8 cellular contexts compared by ENCODE assay signal in the genomic region with DNA sequence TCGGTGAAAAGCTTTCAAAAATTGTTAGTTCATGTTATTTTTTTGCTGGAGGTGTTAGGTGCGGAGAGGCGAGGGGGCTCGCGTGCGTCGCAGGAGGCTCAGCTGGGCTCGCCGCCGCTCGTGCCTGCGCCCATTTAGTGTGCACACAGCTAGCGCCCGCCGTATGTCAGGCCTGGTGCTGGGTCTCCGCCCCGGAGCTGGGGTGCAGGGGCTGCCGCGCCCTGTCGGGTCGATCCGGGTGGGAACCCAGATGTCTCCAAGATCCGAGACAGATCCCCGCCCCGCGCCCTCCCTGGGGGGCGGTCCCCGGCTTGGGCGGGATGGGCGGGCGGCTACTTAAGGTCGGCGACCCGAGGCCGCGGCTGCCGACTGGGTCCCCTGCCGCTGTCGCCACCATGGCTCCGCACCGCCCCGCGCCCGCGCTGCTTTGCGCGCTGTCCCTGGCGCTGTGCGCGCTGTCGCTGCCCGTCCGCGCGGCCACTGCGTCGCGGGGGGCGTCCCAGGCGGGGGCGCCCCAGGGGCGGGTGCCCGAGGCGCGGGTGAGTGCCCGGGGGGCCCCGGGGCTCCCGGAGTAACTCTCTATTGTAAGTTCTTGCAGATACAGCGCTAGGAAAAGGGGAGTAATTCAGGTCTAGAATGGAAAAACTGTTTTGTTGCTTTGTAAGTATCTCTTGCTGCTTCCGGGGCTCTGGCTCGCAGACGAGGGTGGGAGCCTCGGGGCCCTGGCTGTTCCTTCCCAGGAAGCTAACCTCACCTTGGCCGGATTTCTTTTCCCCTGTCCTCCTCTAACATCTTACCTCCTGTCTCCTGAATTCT. TPM values are rescaled to one million over a fixed set of nuclear protein-coding genes. Genes with fewer than 3 reads are reported as not detected.
DNase-seq lines count a peak whose midpoint lies in the region; ATAC-seq and TF ChIP-seq lines count a peak whose summit lies in the region.

No MANE protein-coding gene starts in this region.

- peak overlapping the region; percentile 74 for H3K4me3 Mint-ChIP-seq in activated CD4-positive, alpha-beta T cell treated with anti-CD3 and anti-CD28 coated beads, Interleukin-2, amount 10 ng/mL, durations not matched to agents 24 days and 14 days

- no peaks in the 10 kb centered on the region for H3K9me2 ChIP-seq in PC-9 (ENCODE audit: insufficient read depth)

- BruUV-seq in PC-9 (replicated peaks; lab: Mats Ljungman, UMichigan): no TSS peak

- H3K4me1 ChIP-seq in PC-9 (replicated peaks; ENCODE audit: insufficient read depth): peaks cover 21% of the 10 kb centered on the region

- peaks cover 13% of the 10 kb centered on the region for H3K4me1 Mint-ChIP-seq in activated CD4-positive, alpha-beta T cell treated with anti-CD3 and anti-CD28 coated beads, Interleukin-2, amount 10 ng/mL, durations not matched to agents 24 days and 14 days

- no peaks in the 10 kb centered on the region for H3K79me2 ChIP-seq in PC-9 (ENCODE audit: low read depth)

- no peaks in the 10 kb centered on the region for H3K36me3 Mint-ChIP-seq in activated CD4-positive, alpha-beta T cell treated with anti-CD3 and anti-CD28 coated beads, Interleukin-2, amount 10 ng/mL, durations not matched to agents 24 days and 14 days (ENCODE audit: low read depth)

- no peaks in the 10 kb centered on the region for H3K27me3 ChIP-seq in PC-9 (ENCODE audit: insufficient read depth, low read depth)

- DNase-seq in activated CD4-positive, alpha-beta T cell treated with anti-CD3 and anti-CD28 coated beads, Interleukin-2, amount 10 ng/mL, durations not matched to agents 24 days and 14 days: peak; percentile 71
- DNase-seq in activated CD4-positive, alpha-beta T cell treated with anti-CD3 and anti-CD28 coated beads, Interleukin-2, amount 50 U/mL, for 1 hour: no peak
- DNase-seq in PC-9: peak in 1 of 2 experiments; percentile 62
- DNase-seq in left colon: peak; percentile 58 to 61
- peak; percentile 3 for DNase-seq in stimulated activated CD8-positive, alpha-beta memory T cell treated with anti-CD3 and anti-CD28 coated beads, Interleukin-12 subunit alpha, Interleukin-12 subunit beta, amount 100 ng/mL, for 24 hours (ENCODE audit: extremely low read depth)
- DNase-seq in NCI-H2196 treated with DMSO at 0.1 percent for 48 hours (lab: John Stamatoyannopoulos, UW; ENCODE audit: unreplicated experiment): no peak
- no peak for DNase-seq in UCSD-AML1 (lab: John Stamatoyannopoulos, UW; ENCODE audit: unreplicated experiment)

- CTCF ChIA-PET in PC-9 (lab: Charles Lee): no interaction called here

- H3K27ac Mint-ChIP-seq in activated CD4-positive, alpha-beta T cell treated with anti-CD3 and anti-CD28 coated beads, Interleukin-2, amount 10 ng/mL, durations not matched to agents 24 days and 14 days: no peak overlapping the region

- H4K20me1 ChIP-seq in PC-9 (ENCODE audit: insufficient read depth): no peaks in the 10 kb centered on the region

- H3K9me3 ChIP-seq in PC-9 (ENCODE audit: insufficient read depth, low read depth): no peaks in the 10 kb centered on the region

- peak overlapping the region; percentile 59 for H3K4me3 ChIP-seq in PC-9

- no peaks in the 10 kb centered on the region for H3K36me3 ChIP-seq in PC-9 (ENCODE audit: low read depth)

- H2AFZ ChIP-seq in PC-9: peak overlapping the region; percentile 80

- TF ChIP-seq CTCF in PC-9 (conservative IDR thresholded peaks at IDR 0.05): no peak

- H3K4me2 ChIP-seq in PC-9: peak overlapping the region; percentile 87

- POLR2A ChIA-PET in PC-9 (lab: Charles Lee; ENCODE audit: unreplicated experiment): no interaction called here

- H3K27ac ChIP-seq in PC-9 (no peak overlapping the region), cingulate gyrus (ENCODE audit: low read depth, low read length) (peak overlapping the region; percentile 98)

- ATAC-seq in left colon: peak; percentile 66

- peaks cover 7% of the 10 kb centered on the region for H3F3A ChIP-seq in PC-9 (ENCODE audit: insufficient read depth, low read depth)

- intact Hi-C loops in activated CD4-positive, alpha-beta T cell treated with anti-CD3 and anti-CD28 coated beads, Interleukin-2, amount 10 ng/mL, durations not matched to agents 24 days and 14 days (cut with micrococcal nuclease): no loop called here
- intact Hi-C loops in PC-9 (cut with micrococcal nuclease; ENCODE audit: unreplicated experiment): no loop called here
- intact Hi-C loops in left colon (cut with DNase I, micrococcal nuclease): no loop called here

- H3K9me3 Mint-ChIP-seq in activated CD4-positive, alpha-beta T cell treated with anti-CD3 and anti-CD28 coated beads, Interleukin-2, amount 10 ng/mL, durations not matched to agents 24 days and 14 days: no peaks in the 10 kb centered on the region

- H3K27me3 Mint-ChIP-seq in activated CD4-positive, alpha-beta T cell treated with anti-CD3 and anti-CD28 coated beads, Interleukin-2, amount 10 ng/mL, durations not matched to agents 24 days and 14 days: peaks cover 28% of the 10 kb centered on the region

RNA-seq across cellular contexts. Expression of gene GSN, which starts 31.7 kb away (rescaled TPM):
- total RNA-seq in activated CD4-positive, alpha-beta T cell treated with anti-CD3 and anti-CD28 coated beads, Interleukin-2, amount 10 ng/mL, durations not matched to agents 24 days and 14 days: 1.4 and 1.5 TPM in 2 replicates
- total RNA-seq in PC-9 (2021) (135 and 207 TPM in 2 replicates), left colon (100 to 1,000 TPM; 404 to 854 TPM)

Comparison
In these comparisons a context has a peak if more than half of its experiments do, and no peak if none do; other contexts are left out.
1. DNase-seq: peak in activated CD4-positive, alpha-beta T cell treated with anti-CD3 and anti-CD28 coated beads, Interleukin-2, amount 10 ng/mL, durations not matched to agents 24 days and 14 days (single experiment), left colon (2 of 2) and stimulated activated CD8-positive, alpha-beta memory T cell treated with anti-CD3 and anti-CD28 coated beads, Interleukin-12 subunit alpha, Interleukin-12 subunit beta, amount 100 ng/mL, for 24 hours (single experiment); none in activated CD4-positive, alpha-beta T cell treated with anti-CD3 and anti-CD28 coated beads, Interleukin-2, amount 50 U/mL, for 1 hour (single experiment), NCI-H2196 treated with DMSO at 0.1 percent for 48 hours (single experiment) and UCSD-AML1 (single experiment).
2. RNA of gene GSN, which starts 31.7 kb away (total RNA-seq): 404 to 854 TPM in left colon and 135 to 207 TPM in PC-9; 1.4 to 1.5 TPM in activated CD4-positive, alpha-beta T cell treated with anti-CD3 and anti-CD28 coated beads, Interleukin-2, amount 10 ng/mL, durations not matched to agents 24 days and 14 days; every median in the first group is over 10 times any median in the second.